Comparison of ENCODE assay signal across 17 cellular contexts in the genomic region with DNA sequence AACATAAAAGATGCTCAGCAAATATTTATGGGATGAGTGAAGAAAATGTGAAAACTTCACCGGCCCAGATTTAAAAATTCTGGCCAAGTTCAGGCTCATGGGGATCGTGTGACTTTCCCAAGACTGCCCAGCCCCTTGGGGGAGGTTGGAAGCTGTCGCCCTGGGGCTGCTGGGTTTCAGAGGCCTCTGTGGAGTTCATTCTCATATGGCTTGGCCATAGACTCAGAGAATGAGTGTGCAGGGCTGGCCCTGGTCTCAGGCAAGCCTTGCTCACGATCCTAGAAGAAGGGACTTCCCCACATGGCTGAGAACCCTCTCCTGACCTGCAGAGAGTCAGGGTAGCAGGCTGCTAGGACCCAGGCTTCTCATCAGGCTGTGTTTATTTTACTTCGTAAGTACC.
DNase-seq lines count a peak whose midpoint lies in the region; ATAC-seq and TF ChIP-seq lines count a peak whose summit lies in the region.
"Had no signal": no experiment of that assay in that cellular context is flagged by ENCODE, and none has a peak within 500 bp of the region (broad histone marks: within the 10 kb centered on the region; RNA-seq: fewer than 3 reads in every experiment).

No MANE protein-coding gene starts in this region.

- DNase-seq in choroid plexus epithelial cell (ENCODE audit: low read depth) (peak; percentile 24), substantia nigra (lab: John Stamatoyannopoulos, UW) (no peak), islet precursor cell (no peak)
- no peak for DNase-seq in activated effector memory CD4-positive, alpha-beta T cell treated with Interleukin-2 at 50 U/mL for 16 hours
- DNase-seq: activated CD4-positive, alpha-beta memory T cell treated with anti-CD3 and anti-CD28 coated beads for 36 hours; adrenal gland; immature natural killer cell; NCI-H1930; NCI-H526 treated with DMSO at 0.1 percent for 48 hours; Peyer's patch; stimulated activated CD4-positive, alpha-beta T cell treated with anti-CD3 and anti-CD28 coated beads, Interleukin-1b, Interleukin-23, amount 100 ng/mL, for 48 hours; thyroid gland had no signal

- H3K27ac ChIP-seq in substantia nigra (ENCODE audit: low read depth, low read length, poor library complexity, severe bottlenecking), result peak overlapping the region; percentile 82
- H3K27ac ChIP-seq: adrenal gland, neural progenitor cell, Peyer's patch, right atrium auricular region, thyroid gland had no signal

- no peak overlapping the region for H3K4me3 ChIP-seq in choroid plexus epithelial cell (ENCODE audit: low read depth, low read length)
- H3K4me3 ChIP-seq: adrenal gland, neural progenitor cell, Peyer's patch, right atrium auricular region, thyroid gland had no signal

- TF ChIP-seq CTCF in choroid plexus epithelial cell (conservative IDR thresholded peaks at IDR 0.05; ENCODE audit: low read depth, low read length), result no peak

- peak; percentile 60 for ATAC-seq in GM18868 (IDR thresholded peaks at IDR 0.05; ENCODE audit: unreplicated experiment)
- peak; percentile 79 for ATAC-seq in HG02870 (IDR thresholded peaks at IDR 0.05; ENCODE audit: unreplicated experiment)
- ATAC-seq in HG03159 (IDR thresholded peaks at IDR 0.05; ENCODE audit: unreplicated experiment), result no peak
